24 cellular contexts compared by ENCODE assay signal in genomic region chr2:175183674-175184073, GRCh38. TPM values are rescaled to one million over a fixed set of nuclear protein-coding genes. Genes with fewer than 3 reads are reported as not detected.
DNase-seq lines count a peak whose midpoint lies in the region; ATAC-seq, FAIRE-seq and TF ChIP-seq lines count a peak whose summit lies in the region.
"Had no signal": no experiment of that assay in that cellular context is flagged by ENCODE, and none has a peak within 500 bp of the region (broad histone marks: within the 10 kb centered on the region; RNA-seq: fewer than 3 reads in every experiment).

No MANE protein-coding gene starts in this region.

- TF ChIP-seq POLR2A in GM12878 (IDR thresholded peaks at IDR 0.05; ENCODE audit: low read depth, low read length): no peak

- BruUV-seq in GM12878 (replicated peaks; lab: Mats Ljungman, UMichigan): no TSS peak

- no peak for TF ChIP-seq CTCF in CD4-positive, alpha-beta T cell (IDR thresholded peaks at IDR 0.05)
- TF ChIP-seq CTCF in GM12878 (IDR thresholded peaks at IDR 0.05 in 2 of 3, conservative IDR thresholded peaks at IDR 0.05 in 1 of 3; ENCODE audit: control insufficient read depth in 2 of 3, extremely low read depth in 1 of 3, insufficient read depth in 1 of 3, low read depth in 3 of 3, low read length in 3 of 3) (no peak), nephron (IDR thresholded peaks at IDR 0.05; ENCODE audit: unreplicated experiment in 3 of 3) (no peak), osteocyte (IDR thresholded peaks at IDR 0.05) (no peak)

- no peak for TF ChIP-seq EP300 in GM12878 (IDR thresholded peaks at IDR 0.05; ENCODE audit: borderline replicate concordance in 1 of 2, control insufficient read depth in 1 of 2, low read depth in 2 of 2, low read length in 2 of 2)

- peaks cover 2% of the 10 kb centered on the region for H3K9me3 Mint-ChIP-seq in CD4-positive, alpha-beta T cell
- H3K9me3 Mint-ChIP-seq in nephron: peaks cover 4% of the 10 kb centered on the region
- peaks cover 4% of the 10 kb centered on the region for H3K9me3 Mint-ChIP-seq in osteocyte (ENCODE audit: unreplicated experiment)

- H3K27ac Mint-ChIP-seq in CD4-positive, alpha-beta T cell: peak overlapping the region; percentile 36
- H3K27ac Mint-ChIP-seq in nephron (no peak overlapping the region), osteocyte (ENCODE audit: unreplicated experiment) (no peak overlapping the region)

- H4K20me1 ChIP-seq in GM12878 (ENCODE audit: control insufficient read depth, insufficient read depth): no peaks in the 10 kb centered on the region

- no peak for ATAC-seq in CD4-positive, alpha-beta T cell (ENCODE audit: poor library complexity)
- no peak for ATAC-seq in GM12878
- no peak for ATAC-seq in HG03460 (IDR thresholded peaks at IDR 0.05; ENCODE audit: unreplicated experiment)
- ATAC-seq: A549 had no signal

- peaks cover 4% of the 10 kb centered on the region for H3K27me3 ChIP-seq in CD4-positive, alpha-beta T cell (ENCODE audit: control insufficient read depth, insufficient read depth, low read length)
- no peaks in the 10 kb centered on the region for H3K27me3 ChIP-seq in GM12878 (replicated peaks in 1 of 2; ENCODE audit: control insufficient read depth in 2 of 2, insufficient read depth in 2 of 2, low read length in 1 of 2)
- H3K27me3 ChIP-seq: BE2C; BLaER1 treated with 17β-estradiol and CSF1 and Interleukin-3, amounts not matched to agents 10 nM and 100 nM had no signal

- peaks cover 2 to 8% of the 10 kb centered on the region in 2 experiments; a peak in 2 of 4 replicates for H3K36me3 ChIP-seq in GM12878 (ENCODE audit: control insufficient read depth in 2 of 2, insufficient read depth in 2 of 2, low read length in 1 of 2)

- no peak for DNase-seq in CD4-positive, alpha-beta T cell
- DNase-seq in GM12878 (ENCODE audit: low read depth, low spot score) (no peak), osteocyte (ENCODE audit: extremely low spot score, unreplicated experiment) (no peak), SW480 (ENCODE audit: low spot score) (no peak)
- DNase-seq: 8988T; ACHN; AML-193; BE2C; Calu3; CD4-positive, alpha-beta memory T cell; COR-L47; DMS53; DMS79 treated with DMSO at 0.1 percent for 48 hours; GF-D8; GM23248; H7; HCEC 1CT had no signal

- peaks cover 4% of the 10 kb centered on the region for H3K27me3 Mint-ChIP-seq in CD4-positive, alpha-beta T cell
- H3K27me3 Mint-ChIP-seq in nephron (ENCODE audit: low read depth) (peaks cover 4% of the 10 kb centered on the region), osteocyte (ENCODE audit: unreplicated experiment) (peaks cover 7% of the 10 kb centered on the region)

- no peaks in the 10 kb centered on the region for H3K9me3 ChIP-seq in CD4-positive, alpha-beta T cell (ENCODE audit: control insufficient read depth, low read length)
- H3K9me3 ChIP-seq in GM12878 (replicated peaks; ENCODE audit: control insufficient read depth, insufficient read depth, low read length): no peaks in the 10 kb centered on the region; the same call in 2 of the 3 replicates
- H3K9me3 ChIP-seq: A549; BE2C; BLaER1 treated with 17β-estradiol and CSF1 and Interleukin-3, amounts not matched to agents 10 nM and 100 nM had no signal

- H3K27ac ChIP-seq in CD4-positive, alpha-beta T cell (ENCODE audit: low read depth, low read length): no peak overlapping the region
- H3K27ac ChIP-seq in GM12878 (ENCODE audit: control insufficient read depth, insufficient read depth): no peak overlapping the region
- H3K27ac ChIP-seq: A549; BLaER1 treated with 17β-estradiol and CSF1 and Interleukin-3, amounts not matched to agents 10 nM and 100 nM; GM23248 had no signal

- H3K4me2 ChIP-seq in GM12878 (ENCODE audit: control insufficient read depth, insufficient read depth): no peak overlapping the region
- H3K4me2 ChIP-seq: A549; BLaER1 treated with 17β-estradiol and CSF1 and Interleukin-3, amounts not matched to agents 10 nM and 100 nM had no signal

- RAD21 ChIA-PET in GM12878 (lab: Charles Lee; ENCODE audit: unreplicated experiment): no interaction called here

- no peaks in the 10 kb centered on the region for H3K4me1 ChIP-seq in GM12878 (ENCODE audit: control insufficient read depth, insufficient read depth, low read length)
- H3K4me1 ChIP-seq: BE2C had no signal

- no peak overlapping the region for H3K4me3 ChIP-seq in GM12878
- H3K4me3 ChIP-seq: A549; BLaER1 treated with 17β-estradiol and CSF1 and Interleukin-3, amounts not matched to agents 10 nM and 100 nM; GM23248 had no signal

- peaks cover 33% of the 10 kb centered on the region for H3K79me2 ChIP-seq in GM12878 (ENCODE audit: control insufficient read depth, insufficient read depth, low read length)

- in situ Hi-C loops in GM12878 (cut with MboI): no loop called here

- no peak overlapping the region for H3K9ac ChIP-seq in GM12878 (ENCODE audit: control insufficient read depth, insufficient read depth, low read length)
- H3K9ac ChIP-seq: BLaER1 treated with 17β-estradiol and CSF1 and Interleukin-3, amounts not matched to agents 10 nM and 100 nM; GM23248 had no signal

- H2AFZ ChIP-seq in GM12878 (ENCODE audit: control insufficient read depth, low read depth, low read length): no peak overlapping the region
- H2AFZ ChIP-seq: GM23248 had no signal

- intact Hi-C loops in CD4-positive, alpha-beta T cell (cut with DNase I, micrococcal nuclease): loop anchor here (5.0 to 10.0 kb wide), 2 partner anchors 71 to 821 kb away; partner anchors contain the start of gene LNPK (in 1 of the 2)
- intact Hi-C loops in GM12878 (cut with micrococcal nuclease; ENCODE audit: unreplicated experiment): no loop called here

- peaks cover 29% of the 10 kb centered on the region for H3K4me1 Mint-ChIP-seq in CD4-positive, alpha-beta T cell (ENCODE audit: low read depth)
- H3K4me1 Mint-ChIP-seq in nephron: peaks cover 19% of the 10 kb centered on the region
- H3K4me1 Mint-ChIP-seq in osteocyte (ENCODE audit: unreplicated experiment): peaks cover 18% of the 10 kb centered on the region

- H3K36me3 Mint-ChIP-seq in CD4-positive, alpha-beta T cell (ENCODE audit: low read depth): peaks cover 30% of the 10 kb centered on the region
- H3K36me3 Mint-ChIP-seq in nephron (ENCODE audit: low read depth) (peaks cover 18% of the 10 kb centered on the region), osteocyte (ENCODE audit: unreplicated experiment) (peaks cover 4% of the 10 kb centered on the region)

- 96% methylated on average over 2 of the region's 2 CpGs for WGBS in GM12878 (ENCODE audit: insufficient coverage, insufficient replicate concordance, low lambda C conversion rate, missing lambda C conversion rate)

- CTCF ChIA-PET in CD4-positive, alpha-beta T cell (lab: Charles Lee): no interaction called here
- CTCF ChIA-PET in GM12878 (lab: Yijun Ruan, JAX): interaction anchor here (1.5 kb wide), 1 partner anchor 68 kb away, joined by 4 read pairs; no protein-coding TSS in a partner anchor

- POLR2A ChIA-PET in CD4-positive, alpha-beta T cell (lab: Charles Lee): no interaction called here
- POLR2A ChIA-PET in GM12878 (lab: Charles Lee): no interaction called here

- no peak overlapping the region for H3K4me3 Mint-ChIP-seq in CD4-positive, alpha-beta T cell
- H3K4me3 Mint-ChIP-seq in nephron (peak overlapping the region in 2 of 3 experiments; percentile 37 to 61), osteocyte (ENCODE audit: unreplicated experiment) (no peak overlapping the region)
- H3K4me3 Mint-ChIP-seq: CD14-positive monocyte; CD4-positive, alpha-beta memory T cell had no signal

- no peak for TF ChIP-seq RAD21 in GM12878 (IDR thresholded peaks at IDR 0.05; ENCODE audit: insufficient read depth, low read depth, low read length)

- no peak for FAIRE-seq in GM12878 (lab: Jason Lieb, UNC)
- FAIRE-seq: A549, GM12892, H1 had no signal

- SMC1A ChIA-PET in GM12878 (lab: Charles Lee; ENCODE audit: uncharacterized antibody, unreplicated experiment): interaction anchor here (1.3 kb wide), 1 partner anchor 66 kb away, joined by 3 read pairs; no protein-coding TSS in a partner anchor

RNA-seq across cellular contexts. Expression of gene ATP5MC3, which starts 2.2 kb away (rescaled TPM):
- total RNA-seq in CD4-positive, alpha-beta T cell: 10 to 100 TPM; 79.5 to 81.6 TPM
- 68.9 and 71.1 TPM in 2 replicates for total RNA-seq in GM12878 (2013; cell fraction: nucleolus; rRNA removed)
- 308 and 329 TPM in 2 replicates for total RNA-seq in GM12878 (2014; rRNA removed)
- 330 and 378 TPM in 2 replicates for total RNA-seq in GM12878 (2014; rRNA removed; fragmentation: Illumina TruSeq; extraction: Trizol)
- total RNA-seq in GM12878 (2021): 424 and 434 TPM in 2 replicates
- polyA plus RNA-seq in GM12878 (2011; ENCODE audit: low read depth): 261 TPM
- 1,196 and 1,341 TPM in 2 replicates for polyA plus RNA-seq in GM12878 (2011; rRNA removed)
- polyA plus RNA-seq in GM12878 (2011; cell fraction: cytosol; rRNA removed): 686 and 945 TPM in 2 replicates
- polyA plus RNA-seq in GM12878 (2011; cell fraction: nucleus; rRNA removed): 343 and 385 TPM in 2 replicates
- 345 and 392 TPM in 2 replicates for polyA plus RNA-seq in GM12878 (2012)
- 205 and 334 TPM in 2 replicates for polyA plus RNA-seq in GM12878 (2014; fragmentation: Illumina TruSeq; extraction: Trizol)
- 100 to 1,000 TPM; 643 to 716 TPM for polyA plus RNA-seq in GM12878 (2014; fragmentation: Nextera tagmentation; extraction: Ambion mirVana)
- 422 and 457 TPM in 2 replicates for polyA plus RNA-seq in GM12878 (2014; rRNA removed)
- 1,000 to 10,000 TPM; 1,121 to 1,181 TPM for polyA plus RNA-seq in GM12878 (2016; fragmentation: Nextera tagmentation; extraction: Ambion mirVana)
- polyA minus RNA-seq in GM12878 (2011; rRNA and poly(A)+ RNA removed): 333 and 340 TPM in 2 replicates
- polyA minus RNA-seq in GM12878 (2011; cell fraction: cytosol; rRNA and poly(A)+ RNA removed): 92.2 and 96.0 TPM in 2 replicates
- polyA minus RNA-seq in GM12878 (2011; cell fraction: nucleus; rRNA and poly(A)+ RNA removed): 64.4 and 91.2 TPM in 2 replicates
- 155 and 162 TPM in 2 replicates for total RNA-seq in osteocyte

RNA-seq across cellular contexts. Expression of gene ATF2, which starts 15.7 kb away (rescaled TPM):
- total RNA-seq in CD4-positive, alpha-beta T cell: 10 to 100 TPM; 44.7 to 44.8 TPM
- total RNA-seq in GM12878 (2013; cell fraction: nucleolus; rRNA removed): 146 and 154 TPM in 2 replicates
- total RNA-seq in GM12878 (2014; rRNA removed): 26.0 and 28.2 TPM in 2 replicates
- 35.7 and 36.2 TPM in 2 replicates for total RNA-seq in GM12878 (2014; rRNA removed; fragmentation: Illumina TruSeq; extraction: Trizol)
- total RNA-seq in GM12878 (2021): 34.0 and 35.8 TPM in 2 replicates
- 14.3 TPM for polyA plus RNA-seq in GM12878 (2011; ENCODE audit: low read depth)
- 78.0 and 93.7 TPM in 2 replicates for polyA plus RNA-seq in GM12878 (2011; rRNA removed)
- polyA plus RNA-seq in GM12878 (2011; cell fraction: cytosol; rRNA removed): 54.7 and 55.9 TPM in 2 replicates
- polyA plus RNA-seq in GM12878 (2011; cell fraction: nucleus; rRNA removed): 26.6 and 34.9 TPM in 2 replicates
- 17.8 and 23.5 TPM in 2 replicates for polyA plus RNA-seq in GM12878 (2012)
- 38.2 and 43.4 TPM in 2 replicates for polyA plus RNA-seq in GM12878 (2014; fragmentation: Illumina TruSeq; extraction: Trizol)
- polyA plus RNA-seq in GM12878 (2014; fragmentation: Nextera tagmentation; extraction: Ambion mirVana): 10 to 100 TPM; 10.3 to 17.7 TPM
- 17.6 and 18.9 TPM in 2 replicates for polyA plus RNA-seq in GM12878 (2014; rRNA removed)
- polyA plus RNA-seq in GM12878 (2016; fragmentation: Nextera tagmentation; extraction: Ambion mirVana): 10 to 100 TPM; 42.5 to 44.7 TPM
- 153 and 156 TPM in 2 replicates for polyA minus RNA-seq in GM12878 (2011; rRNA and poly(A)+ RNA removed)
- 34.7 and 43.8 TPM in 2 replicates for polyA minus RNA-seq in GM12878 (2011; cell fraction: cytosol; rRNA and poly(A)+ RNA removed)
- 72.9 and 89.1 TPM in 2 replicates for polyA minus RNA-seq in GM12878 (2011; cell fraction: nucleus; rRNA and poly(A)+ RNA removed)
- total RNA-seq in osteocyte: 71.0 and 74.9 TPM in 2 replicates

Comparison
In these comparisons a context has a peak if more than half of its experiments do, and no peak if none do; other contexts are left out.
1. H3K4me3 Mint-ChIP-seq: peak in nephron (2 of 3); none in CD4-positive, alpha-beta T cell (single experiment) and osteocyte (single experiment).